In the genomic region with DNA sequence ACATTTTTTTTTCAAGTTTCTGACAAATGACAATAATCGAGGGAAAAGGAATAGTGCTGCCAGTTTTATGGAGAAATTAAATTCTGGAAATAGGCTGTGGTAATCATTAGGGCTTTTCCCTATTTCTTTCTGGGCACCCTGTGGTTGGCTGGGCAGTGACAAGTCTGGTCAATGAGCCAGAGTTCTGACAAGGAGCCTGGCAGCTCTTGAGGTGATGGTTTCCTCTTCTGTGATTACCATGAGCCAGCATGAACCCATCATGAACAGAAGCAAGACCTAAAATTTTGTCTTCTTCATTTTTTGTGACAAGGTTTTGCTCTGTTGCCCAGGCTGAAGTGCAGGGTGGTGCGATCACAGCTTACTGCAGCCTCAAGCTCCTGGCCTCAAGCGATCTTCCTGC, we compare ENCODE assay signal across 18 cellular contexts.
A peak's percentile ranks its signal among the peaks of the same experiment; 100 is the strongest.
DNase-seq lines count a peak whose midpoint lies in the region; ATAC-seq and TF ChIP-seq lines count a peak whose summit lies in the region.
"Had no signal": no experiment of that assay in that cellular context is flagged by ENCODE, and none has a peak within 500 bp of the region (broad histone marks: within the 10 kb centered on the region; RNA-seq: fewer than 3 reads in every experiment).

No MANE protein-coding gene starts in this region.

- H3K4me1 Mint-ChIP-seq in stimulated activated naive B cell treated with anti-CD40 and anti-IgM and Interleukin-4, amounts not matched to agents 10 μg/mL and 1 μg/mL and 100 μg/mL, for 72 hours, result peaks cover 0 to 10% of the 10 kb centered on the region in 2 donors
- H3K4me1 Mint-ChIP-seq: CD4-positive, alpha-beta memory T cell had no signal

- no peaks in the 10 kb centered on the region for H3K27me3 Mint-ChIP-seq in stimulated activated naive B cell treated with anti-CD40 and anti-IgM and Interleukin-4, amounts not matched to agents 10 μg/mL and 1 μg/mL and 100 μg/mL, for 72 hours
- H3K27me3 Mint-ChIP-seq: CD4-positive, alpha-beta memory T cell had no signal

- no peak for TF ChIP-seq CTCF in uterus (IDR thresholded peaks at IDR 0.05)

- no peak for ATAC-seq in stimulated activated naive B cell treated with anti-CD40 and anti-IgM and Interleukin-4, amounts not matched to agents 10 μg/mL and 1 μg/mL and 100 μg/mL, for 72 hours (replicated peaks)
- ATAC-seq in Right ventricle myocardium inferior, result no peak
- ATAC-seq: A549 had no signal

- no peaks in the 10 kb centered on the region for H3K36me3 ChIP-seq in uterus

- no peak overlapping the region for H3K4me3 ChIP-seq in uterus
- H3K4me3 ChIP-seq: A549, HAP-1 had no signal

- H3K4me1 ChIP-seq in uterus, result no peaks in the 10 kb centered on the region
- H3K4me1 ChIP-seq: A549, HAP-1 had no signal

- no peaks in the 10 kb centered on the region for H3K9me3 ChIP-seq in uterus
- H3K9me3 ChIP-seq: A549, HAP-1 had no signal

- H3K9me3 Mint-ChIP-seq in stimulated activated naive B cell treated with anti-CD40 and anti-IgM and Interleukin-4, amounts not matched to agents 10 μg/mL and 1 μg/mL and 100 μg/mL, for 72 hours, result no peaks in the 10 kb centered on the region
- H3K9me3 Mint-ChIP-seq: CD4-positive, alpha-beta memory T cell; HFFc6 had no signal

- H3K27ac ChIP-seq in uterus, result no peak overlapping the region
- H3K27ac ChIP-seq: A549 had no signal

- intact Hi-C loops in uterus (cut with DNase I; ENCODE audit: low total_unique reads), result no loop called here
- intact Hi-C loops in Right ventricle myocardium inferior (cut with DNase I), result no loop called here

- DNase-seq in G401 (ENCODE audit: low spot score) (peak; percentile 82), cerebellum (ENCODE audit: low spot score) (peak; percentile 73), uterus (no peak), anterior cingulate cortex (lab: John Stamatoyannopoulos, UW) (no peak), Right ventricle myocardium inferior (ENCODE audit: missing footprints) (no peak)
- DNase-seq in stimulated activated naive B cell treated with anti-CD40 and anti-IgM and Interleukin-4, amounts not matched to agents 10 μg/mL and 1 μg/mL and 100 μg/mL, for 72 hours, result no peak
- DNase-seq: 8988T; ACHN; AML-193; Calu3; CD4-positive, alpha-beta memory T cell; COR-L47; DMS53; DMS79 treated with DMSO at 0.1 percent for 48 hours; GOT3; HFFc6 had no signal

- no peaks in the 10 kb centered on the region for H3K27me3 ChIP-seq in uterus

- peaks cover 29 to 57% of the 10 kb centered on the region in 2 donors for H3K36me3 Mint-ChIP-seq in stimulated activated naive B cell treated with anti-CD40 and anti-IgM and Interleukin-4, amounts not matched to agents 10 μg/mL and 1 μg/mL and 100 μg/mL, for 72 hours

- in situ Hi-C loops in G401 (cut with HindIII; ENCODE audit: low sequenced_read_pairs), result no loop called here

- H3K27ac Mint-ChIP-seq in stimulated activated naive B cell treated with anti-CD40 and anti-IgM and Interleukin-4, amounts not matched to agents 10 μg/mL and 1 μg/mL and 100 μg/mL, for 72 hours, result peak overlapping the region; percentile 75
- H3K27ac Mint-ChIP-seq: CD4-positive, alpha-beta memory T cell; HFFc6 had no signal

- H3K4me3 Mint-ChIP-seq in stimulated activated naive B cell treated with anti-CD40 and anti-IgM and Interleukin-4, amounts not matched to agents 10 μg/mL and 1 μg/mL and 100 μg/mL, for 72 hours, result no peak overlapping the region
- H3K4me3 Mint-ChIP-seq: CD4-positive, alpha-beta memory T cell; HFFc6 had no signal

- TF ChIP-seq POLR2A in uterus (IDR thresholded peaks at IDR 0.05), result no peak

Comparison
In these comparisons a context has a peak if more than half of its experiments do, and no peak if none do; other contexts are left out.
1. DNase-seq: peak in G401 (single experiment) and cerebellum (single experiment); none in stimulated activated naive B cell treated with anti-CD40 and anti-IgM and Interleukin-4, amounts not matched to agents 10 μg/mL and 1 μg/mL and 100 μg/mL, for 72 hours (single experiment), uterus (0 of 2), anterior cingulate cortex (0 of 58) and Right ventricle myocardium inferior (single experiment).